8 cellular contexts compared by ENCODE assay signal in genomic region chr19:55623130-55623868, GRCh38. TPM values are rescaled to one million over a fixed set of nuclear protein-coding genes. Genes with fewer than 3 reads are reported as not detected.
A peak's percentile ranks its signal among the peaks of the same experiment; 100 is the strongest.
DNase-seq lines count a peak whose midpoint lies in the region; ATAC-seq, FAIRE-seq and TF ChIP-seq lines count a peak whose summit lies in the region.

No MANE protein-coding gene starts in this region.

- H3K9me3 ChIP-seq in A549 (no peaks in the 10 kb centered on the region), HCT116 (ENCODE audit: control insufficient read depth in 1 of 2, insufficient read depth in 1 of 2, low read depth in 1 of 2, low read length in 2 of 2) (no peaks in the 10 kb centered on the region)

- BruUV-seq in HCT116 (replicated peaks; lab: Mats Ljungman, UMichigan): TSS peak; percentile 47

- H3K27me3 ChIP-seq in HCT116 (ENCODE audit: insufficient read depth, low read length): no peaks in the 10 kb centered on the region

- H3K36me3 ChIP-seq in HCT116 (ENCODE audit: control insufficient read depth in 1 of 2, insufficient read depth in 2 of 2, low read length in 2 of 2): no peaks in the 10 kb centered on the region

- H3K27ac Mint-ChIP-seq in central memory CD8-positive, alpha-beta T cell (ENCODE audit: low read depth): peak overlapping the region; percentile 93
- peak overlapping the region; percentile 43 to 99 (median 98) for H3K27ac Mint-ChIP-seq in naive thymus-derived CD8-positive, alpha-beta T cell
- no peak overlapping the region for H3K27ac Mint-ChIP-seq in activated T-helper 2 cell treated with anti-CD3 and anti-CD28 coated beads, Interferon-gamma antibody, Interleukin-2, Interleukin-4, amounts not matched to agents 10 μg/mL and 5 μg/mL and 100 μg/mL, durations not matched to agents 14 hours and 24 hours and 36 hours

- no peak overlapping the region for H3K4me3 Mint-ChIP-seq in central memory CD8-positive, alpha-beta T cell
- H3K4me3 Mint-ChIP-seq in naive thymus-derived CD8-positive, alpha-beta T cell: peak overlapping the region in 5 of 10 donors; percentile 15 to 89 (median 86)
- no peak overlapping the region for H3K4me3 Mint-ChIP-seq in activated T-helper 2 cell treated with anti-CD3 and anti-CD28 coated beads, Interferon-gamma antibody, Interleukin-2, Interleukin-4, amounts not matched to agents 10 μg/mL and 5 μg/mL and 100 μg/mL, durations not matched to agents 14 hours and 24 hours and 36 hours (ENCODE audit: low read depth)

- H3K27ac ChIP-seq in A549 (no peak overlapping the region), HCT116 (ENCODE audit: low read depth, low read length) (no peak overlapping the region)

- TF ChIP-seq RAD21 in A549 (conservative IDR thresholded peaks at IDR 0.05 in 1 of 2, IDR thresholded peaks at IDR 0.05 in 1 of 2) (no peak), HCT116 (IDR thresholded peaks at IDR 0.05; ENCODE audit: low read depth) (no peak)

- POLR2A ChIA-PET in A549 (lab: Yijun Ruan, JAX) (interaction anchor here (0.9 to 3.4 kb wide), 7 partner anchors 14 to 147 kb away, joined by 3 to 33 read pairs (median 12); partner anchors contain the start of genes CCDC106, FIZ1, U2AF2 and ZNF628), HCT116 (lab: Charles Lee) (interaction anchor here (0.6 to 1.3 kb wide), 3 partner anchors 12 to 138 kb away, joined by 3 to 10 read pairs (median 3); partner anchors contain the start of genes NAT14 and ZNF865)
- POLR2A ChIA-PET in naive thymus-derived CD8-positive, alpha-beta T cell (lab: Charles Lee): interaction anchor here (0.8 to 6.0 kb wide), 8 partner anchors 12 to 149 kb away, joined by 3 to 76 read pairs (median 12); partner anchors contain the start of genes FIZ1, U2AF2, ZNF524 and ZNF580

- H3K9me3 Mint-ChIP-seq in central memory CD8-positive, alpha-beta T cell: no peaks in the 10 kb centered on the region
- H3K9me3 Mint-ChIP-seq in naive thymus-derived CD8-positive, alpha-beta T cell: peaks cover 0 to 2% (median 0%) of the 10 kb centered on the region in 9 donors
- no peaks in the 10 kb centered on the region for H3K9me3 Mint-ChIP-seq in activated T-helper 2 cell treated with anti-CD3 and anti-CD28 coated beads, Interferon-gamma antibody, Interleukin-2, Interleukin-4, amounts not matched to agents 10 μg/mL and 5 μg/mL and 100 μg/mL, durations not matched to agents 14 hours and 24 hours and 36 hours

- no peak overlapping the region for H2AFZ ChIP-seq in HCT116 (ENCODE audit: low read depth, low read length, poor library complexity, severe bottlenecking)

- TF ChIP-seq POLR2A in A549 (IDR thresholded peaks at IDR 0.05; ENCODE audit: low read length): no peak
- no peak for TF ChIP-seq POLR2A in HCT116 (IDR thresholded peaks at IDR 0.05; ENCODE audit: borderline replicate concordance, extremely low read depth, insufficient read depth, insufficient read length)

- TF ChIP-seq CTCF in A549 (IDR thresholded peaks at IDR 0.05): no peak
- no peak for TF ChIP-seq CTCF in HCT116 (IDR thresholded peaks at IDR 0.05 in 2 of 3, conservative IDR thresholded peaks at IDR 0.05 in 1 of 3; ENCODE audit: borderline replicate concordance in 1 of 3, insufficient read depth in 1 of 3, low read depth in 2 of 3, low read length in 2 of 3)

- no peak for DNase-seq in A549 (ENCODE audit: low read depth in 1 of 2, low spot score in 1 of 2)
- no peak for DNase-seq in HCT116 (ENCODE audit: low read depth, low spot score)
- DNase-seq in central memory CD8-positive, alpha-beta T cell (ENCODE audit: low spot score in 2 of 2): no peak
- no peak for DNase-seq in naive thymus-derived CD8-positive, alpha-beta T cell
- DNase-seq in activated T-helper 2 cell treated with anti-CD3 and anti-CD28 coated beads, Interferon-gamma antibody, Interleukin-2, Interleukin-4, amounts not matched to agents 10 μg/mL and 5 μg/mL and 100 μg/mL, durations not matched to agents 14 hours and 24 hours and 36 hours (ENCODE audit: low spot score): no peak
- DNase-seq in EL: no peak
- no peak for DNase-seq in amniotic stem cell (lab: John Stamatoyannopoulos, UW)

- intact Hi-C loops in HCT116 (cut with micrococcal nuclease): no loop called here
- intact Hi-C loops in activated T-helper 2 cell treated with anti-CD3 and anti-CD28 coated beads, Interferon-gamma antibody, Interleukin-2, Interleukin-4, amounts not matched to agents 10 μg/mL and 5 μg/mL and 100 μg/mL, durations not matched to agents 14 hours and 24 hours and 36 hours (cut with micrococcal nuclease): loop anchor here (5.0 to 10.0 kb wide), 2 partner anchors 508 to 1161 kb away; partner anchors contain the start of genes LENG9 and PPP1R12C

- no peak for TF ChIP-seq EP300 in A549 (IDR thresholded peaks at IDR 0.05)

- CTCF ChIA-PET in A549 (lab: Yijun Ruan, JAX) (interaction anchor here (0.6 to 24.9 kb wide), 7 partner anchors 9 to 535 kb away, joined by 3 to 363 read pairs (median 38); partner anchors contain the start of gene ZNF865), HCT116 (lab: Charles Lee) (interaction anchor here (1.2 kb wide), 1 partner anchor 48 kb away, joined by 6 read pairs; no protein-coding TSS in a partner anchor)

- H3K4me3 ChIP-seq in A549: no peak overlapping the region
- peak overlapping the region in 1 of 2 experiments; percentile 45; a peak in 2 of 4 replicates for H3K4me3 ChIP-seq in HCT116 (replicated peaks in 1 of 2; ENCODE audit: low read depth in 1 of 2, low read length in 2 of 2)

- H3K36me3 Mint-ChIP-seq in central memory CD8-positive, alpha-beta T cell (ENCODE audit: insufficient read depth): peaks cover 17% of the 10 kb centered on the region
- H3K36me3 Mint-ChIP-seq in naive thymus-derived CD8-positive, alpha-beta T cell: no peaks in the 10 kb centered on the region
- H3K36me3 Mint-ChIP-seq in activated T-helper 2 cell treated with anti-CD3 and anti-CD28 coated beads, Interferon-gamma antibody, Interleukin-2, Interleukin-4, amounts not matched to agents 10 μg/mL and 5 μg/mL and 100 μg/mL, durations not matched to agents 14 hours and 24 hours and 36 hours (ENCODE audit: low read depth): peaks cover 17% of the 10 kb centered on the region

- H3K79me2 ChIP-seq in HCT116 (ENCODE audit: insufficient read depth, low read length): no peaks in the 10 kb centered on the region

- H3K4me2 ChIP-seq in A549: peak overlapping the region; percentile 92; the same call in 2 of the 3 replicates
- peak overlapping the region; percentile 65 for H3K4me2 ChIP-seq in HCT116 (ENCODE audit: low read length)

- WGBS in A549 (ENCODE audit: missing lambda C conversion rate): 90% methylated on average over 12 of the region's 12 CpGs

- H3K4me1 ChIP-seq in A549 (0 out of 3 replicates have a peak, but pooled peaks cover 7% of the 10 kb centered on the region), HCT116 (ENCODE audit: control insufficient read depth in 1 of 2, insufficient read depth in 2 of 2, low read length in 2 of 2) (peaks cover 8 to 14% of the 10 kb centered on the region in 2 experiments; a peak in 3 of 4 replicates)

- no peaks in the 10 kb centered on the region for H3K27me3 Mint-ChIP-seq in central memory CD8-positive, alpha-beta T cell
- no peaks in the 10 kb centered on the region for H3K27me3 Mint-ChIP-seq in naive thymus-derived CD8-positive, alpha-beta T cell
- peaks cover 6% of the 10 kb centered on the region for H3K27me3 Mint-ChIP-seq in activated T-helper 2 cell treated with anti-CD3 and anti-CD28 coated beads, Interferon-gamma antibody, Interleukin-2, Interleukin-4, amounts not matched to agents 10 μg/mL and 5 μg/mL and 100 μg/mL, durations not matched to agents 14 hours and 24 hours and 36 hours (ENCODE audit: low read depth)

- RAD21 ChIA-PET in HCT116 (lab: Charles Lee; ENCODE audit: low non-redundant PET in 1 of 2, low total read pairs in 2 of 2, uncharacterized antibody in 2 of 2, unreplicated experiment in 2 of 2): no interaction called here

- FAIRE-seq in A549 (lab: Jason Lieb, UNC): no peak

- H3K9me2 ChIP-seq in HCT116 (ENCODE audit: insufficient read depth): no peaks in the 10 kb centered on the region

- H4K20me1 ChIP-seq in HCT116 (ENCODE audit: insufficient read depth): no peaks in the 10 kb centered on the region

- no peak for ATAC-seq in A549
- no peak for ATAC-seq in HCT116
- ATAC-seq in central memory CD8-positive, alpha-beta T cell (replicated peaks; ENCODE audit: extremely low read depth, poor library complexity, severe bottlenecking): no peak
- ATAC-seq in naive thymus-derived CD8-positive, alpha-beta T cell: no peak
- no peak for ATAC-seq in HG03045 (IDR thresholded peaks at IDR 0.05; ENCODE audit: unreplicated experiment)

- no peak overlapping the region for H3K9ac ChIP-seq in HCT116 (ENCODE audit: low read length)

- H3K4me1 Mint-ChIP-seq in central memory CD8-positive, alpha-beta T cell: peaks cover 40% of the 10 kb centered on the region
- H3K4me1 Mint-ChIP-seq in naive thymus-derived CD8-positive, alpha-beta T cell: peaks cover 28 to 67% (median 61%) of the 10 kb centered on the region in 4 donors
- peaks cover 36% of the 10 kb centered on the region for H3K4me1 Mint-ChIP-seq in activated T-helper 2 cell treated with anti-CD3 and anti-CD28 coated beads, Interferon-gamma antibody, Interleukin-2, Interleukin-4, amounts not matched to agents 10 μg/mL and 5 μg/mL and 100 μg/mL, durations not matched to agents 14 hours and 24 hours and 36 hours (ENCODE audit: low read depth)

RNA-seq across cellular contexts. Expression of gene ZNF784, which starts 1.1 kb away (rescaled TPM):
- polyA plus RNA-seq in A549 (2011; rRNA removed) (3.5 and 4.1 TPM in 2 replicates), A549 (2017; fragmentation: RNase III; extraction: RNeasy Plus Mini Kit Qiagen cat#74134 plus additional on column Dnase treatment) (6.0 to 7.1 TPM (median 6.6 TPM) in 3 replicates)
- polyA plus RNA-seq in A549 (2012; cell fraction: cytosol; rRNA removed): 5.1 and 7.2 TPM in 2 replicates
- 12.3 and 14.7 TPM in 2 replicates for polyA plus RNA-seq in A549 (2012; cell fraction: nucleus; rRNA removed)
- 5.4 and 5.5 TPM in 2 replicates for polyA minus RNA-seq in A549 (2011; rRNA and poly(A)+ RNA removed)
- 5.3 TPM for total RNA-seq in HCT116 (2021; ENCODE audit: unreplicated experiment)
- polyA plus RNA-seq in HCT116 (2012): 7.5 and 8.0 TPM in 2 replicates
- total RNA-seq in naive thymus-derived CD8-positive, alpha-beta T cell: 1 to 10 TPM; 8.1 to 9.2 TPM
- 1 to 10 TPM in 2 of 3 donors, under 1 TPM in 1; 0.64 to 1.4 (median 1.1) TPM for polyA plus RNA-seq in naive thymus-derived CD8-positive, alpha-beta T cell
- 4.3 and 4.9 TPM in 2 replicates for total RNA-seq in activated T-helper 2 cell treated with anti-CD3 and anti-CD28 coated beads, Interferon-gamma antibody, Interleukin-2, Interleukin-4, amounts not matched to agents 10 μg/mL and 5 μg/mL and 100 μg/mL, durations not matched to agents 14 hours and 24 hours and 36 hours

RNA-seq across cellular contexts. Expression of gene ZNF580, which starts 17.5 kb away (rescaled TPM):
- 9.2 and 15.2 TPM in 2 replicates for polyA plus RNA-seq in A549 (2011; rRNA removed)
- 31.0 and 40.5 TPM in 2 replicates for polyA plus RNA-seq in A549 (2012; cell fraction: cytosol; rRNA removed)
- 44.9 and 60.4 TPM in 2 replicates for polyA plus RNA-seq in A549 (2012; cell fraction: nucleus; rRNA removed)
- polyA plus RNA-seq in A549 (2017; fragmentation: RNase III; extraction: RNeasy Plus Mini Kit Qiagen cat#74134 plus additional on column Dnase treatment): 40.5 to 57.0 TPM (median 52.8 TPM) in 3 replicates
- 14.0 and 15.0 TPM in 2 replicates for polyA minus RNA-seq in A549 (2011; rRNA and poly(A)+ RNA removed)
- total RNA-seq in HCT116 (2021; ENCODE audit: unreplicated experiment): 36.7 TPM
- polyA plus RNA-seq in HCT116 (2012): 37.1 and 47.1 TPM in 2 replicates
- total RNA-seq in naive thymus-derived CD8-positive, alpha-beta T cell: 100 to 1,000 TPM; 110 to 111 TPM
- polyA plus RNA-seq in naive thymus-derived CD8-positive, alpha-beta T cell: 10 to 100 TPM; 15.3 to 21.7 (median 20.3) TPM
- total RNA-seq in activated T-helper 2 cell treated with anti-CD3 and anti-CD28 coated beads, Interferon-gamma antibody, Interleukin-2, Interleukin-4, amounts not matched to agents 10 μg/mL and 5 μg/mL and 100 μg/mL, durations not matched to agents 14 hours and 24 hours and 36 hours: 32.1 and 33.3 TPM in 2 replicates

RNA-seq across cellular contexts. Expression of gene ZNF865, which starts 17.9 kb away (rescaled TPM):
- polyA plus RNA-seq in A549 (2011; rRNA removed) (2.1 and 2.2 TPM in 2 replicates), A549 (2017; fragmentation: RNase III; extraction: RNeasy Plus Mini Kit Qiagen cat#74134 plus additional on column Dnase treatment) (7.1 to 7.9 TPM (median 7.8 TPM) in 3 replicates)
- polyA plus RNA-seq in A549 (2012; cell fraction: cytosol; rRNA removed): 6.3 and 10.9 TPM in 2 replicates
- 13.0 and 22.4 TPM in 2 replicates for polyA plus RNA-seq in A549 (2012; cell fraction: nucleus; rRNA removed)
- 2.1 and 2.5 TPM in 2 replicates for polyA minus RNA-seq in A549 (2011; rRNA and poly(A)+ RNA removed)
- 16.2 TPM for total RNA-seq in HCT116 (2021; ENCODE audit: unreplicated experiment)
- polyA plus RNA-seq in HCT116 (2012): 9.4 and 10.7 TPM in 2 replicates
- total RNA-seq in naive thymus-derived CD8-positive, alpha-beta T cell: 10 to 100 TPM; 21.6 to 24.4 TPM
- under 1 TPM in 2 of 3 donors, not detected in 1; 0.22 to 0.33 TPM for polyA plus RNA-seq in naive thymus-derived CD8-positive, alpha-beta T cell
- 13.5 and 13.6 TPM in 2 replicates for total RNA-seq in activated T-helper 2 cell treated with anti-CD3 and anti-CD28 coated beads, Interferon-gamma antibody, Interleukin-2, Interleukin-4, amounts not matched to agents 10 μg/mL and 5 μg/mL and 100 μg/mL, durations not matched to agents 14 hours and 24 hours and 36 hours

RNA-seq across cellular contexts. Expression of gene ZNF581, which starts 20.1 kb away (rescaled TPM):
- polyA plus RNA-seq in A549 (2011; rRNA removed) (13.9 and 17.1 TPM in 2 replicates), A549 (2017; fragmentation: RNase III; extraction: RNeasy Plus Mini Kit Qiagen cat#74134 plus additional on column Dnase treatment) (24.3 to 25.6 TPM (median 24.9 TPM) in 3 replicates)
- polyA plus RNA-seq in A549 (2012; cell fraction: cytosol; rRNA removed): 24.8 and 34.0 TPM in 2 replicates
- polyA plus RNA-seq in A549 (2012; cell fraction: nucleus; rRNA removed): 24.9 and 37.8 TPM in 2 replicates
- polyA minus RNA-seq in A549 (2011; rRNA and poly(A)+ RNA removed): 24.8 and 30.6 TPM in 2 replicates
- total RNA-seq in HCT116 (2021; ENCODE audit: unreplicated experiment): 44.4 TPM
- 47.8 and 48.2 TPM in 2 replicates for polyA plus RNA-seq in HCT116 (2012)
- 10 to 100 TPM; 33.8 to 36.3 TPM for total RNA-seq in naive thymus-derived CD8-positive, alpha-beta T cell
- 10 to 100 TPM; 21.2 to 35.9 (median 34.9) TPM for polyA plus RNA-seq in naive thymus-derived CD8-positive, alpha-beta T cell
- total RNA-seq in activated T-helper 2 cell treated with anti-CD3 and anti-CD28 coated beads, Interferon-gamma antibody, Interleukin-2, Interleukin-4, amounts not matched to agents 10 μg/mL and 5 μg/mL and 100 μg/mL, durations not matched to agents 14 hours and 24 hours and 36 hours: 26.6 and 27.0 TPM in 2 replicates

RNA-seq across cellular contexts. Expression of gene ZNF524, which starts 23.2 kb away (rescaled TPM):
- polyA plus RNA-seq in A549 (2011; rRNA removed) (5.0 and 6.4 TPM in 2 replicates), A549 (2017; fragmentation: RNase III; extraction: RNeasy Plus Mini Kit Qiagen cat#74134 plus additional on column Dnase treatment) (9.3 to 9.7 TPM (median 9.7 TPM) in 3 replicates)
- polyA plus RNA-seq in A549 (2012; cell fraction: cytosol; rRNA removed): 13.9 and 21.7 TPM in 2 replicates
- 13.3 and 22.6 TPM in 2 replicates for polyA plus RNA-seq in A549 (2012; cell fraction: nucleus; rRNA removed)
- polyA minus RNA-seq in A549 (2011; rRNA and poly(A)+ RNA removed): 2.1 and 2.5 TPM in 2 replicates
- 17.2 TPM for total RNA-seq in HCT116 (2021; ENCODE audit: unreplicated experiment)
- polyA plus RNA-seq in HCT116 (2012): 16.0 and 19.0 TPM in 2 replicates
- 10 to 100 TPM; 19.1 to 20.7 TPM for total RNA-seq in naive thymus-derived CD8-positive, alpha-beta T cell
- polyA plus RNA-seq in naive thymus-derived CD8-positive, alpha-beta T cell: 10 to 100 TPM; 21.5 to 31.6 (median 23.6) TPM
- 18.4 and 19.7 TPM in 2 replicates for total RNA-seq in activated T-helper 2 cell treated with anti-CD3 and anti-CD28 coated beads, Interferon-gamma antibody, Interleukin-2, Interleukin-4, amounts not matched to agents 10 μg/mL and 5 μg/mL and 100 μg/mL, durations not matched to agents 14 hours and 24 hours and 36 hours
